In the genomic region with DNA sequence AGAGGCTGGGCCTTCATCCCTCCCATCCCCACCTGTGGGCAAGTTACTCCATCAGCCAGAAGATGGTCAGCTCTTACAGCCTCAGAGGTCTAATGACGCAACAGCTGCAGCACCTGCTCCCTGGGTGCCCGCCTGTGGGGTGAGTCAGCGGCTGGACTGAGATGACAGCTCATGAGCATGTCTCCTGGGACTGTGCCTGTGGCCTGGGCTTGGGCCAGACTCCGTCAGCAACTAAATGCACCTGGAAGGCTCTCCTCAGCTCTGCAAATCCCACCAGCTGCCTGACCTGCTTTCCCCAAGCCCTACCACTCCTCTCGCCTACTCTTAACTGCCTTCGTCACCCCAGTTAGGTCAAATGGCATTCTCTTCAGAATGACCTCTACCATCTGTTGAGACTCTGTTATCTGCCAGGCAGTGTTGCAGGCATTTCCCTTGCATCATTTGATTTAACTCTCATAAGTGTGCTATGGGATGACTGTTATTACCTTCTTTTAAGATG, we compare ENCODE assay signal across 9 cellular contexts. TPM values are rescaled to one million over a fixed set of nuclear protein-coding genes. Genes with fewer than 3 reads are reported as not detected.
A peak's percentile ranks its signal among the peaks of the same experiment; 100 is the strongest.
DNase-seq lines count a peak whose midpoint lies in the region; ATAC-seq, FAIRE-seq and TF ChIP-seq lines count a peak whose summit lies in the region.
"Had no signal": no experiment of that assay in that cellular context is flagged by ENCODE, and none has a peak within 500 bp of the region (broad histone marks: within the 10 kb centered on the region; RNA-seq: fewer than 3 reads in every experiment).

No MANE protein-coding gene starts in this region.

- TF ChIP-seq CTCF in A549 (IDR thresholded peaks at IDR 0.05) (no peak), astrocyte of the spinal cord (IDR thresholded peaks at IDR 0.05; ENCODE audit: low read depth, low read length) (no peak), retinal pigment epithelial cell (conservative IDR thresholded peaks at IDR 0.05; ENCODE audit: low read depth, low read length) (no peak), GM13977 (IDR thresholded peaks at IDR 0.05; ENCODE audit: extremely low read depth, insufficient read depth, missing control alignments) (no peak)

- ATAC-seq in A549 (peak; percentile 84 to 96), GM19463 (IDR thresholded peaks at IDR 0.05; ENCODE audit: unreplicated experiment) (peak; percentile 99)

- H3K4me2 ChIP-seq in A549, result peak overlapping the region; percentile 30

- TF ChIP-seq POLR2A in A549 (IDR thresholded peaks at IDR 0.05; ENCODE audit: low read length), result no peak

- FAIRE-seq in A549 (lab: Jason Lieb, UNC), result no peak

- CTCF ChIA-PET in A549 (lab: Yijun Ruan, JAX), result interaction anchor here (0.9 to 1.8 kb wide), 4 partner anchors 9 to 284 kb away, joined by 3 to 4 read pairs (median 3); no protein-coding TSS in a partner anchor

- TF ChIP-seq EP300 in A549 (IDR thresholded peaks at IDR 0.05), result peak; percentile 60 to 79; a peak in 3 of 5 replicates
- peak; percentile 72; the same call in 1 of the 2 replicates for TF ChIP-seq EP300 in Ishikawa (IDR thresholded peaks at IDR 0.05; ENCODE audit: borderline replicate concordance)

- WGBS in A549 (ENCODE audit: missing lambda C conversion rate), result 29% methylated on average over 2 of the region's 6 CpGs

- in situ Hi-C loops in astrocyte of the spinal cord (cut with HindIII; ENCODE audit: low sequenced_read_pairs) (no loop called here), GM13977 (cut with MboI; ENCODE audit: low pct_unique_long_range_greater_than_20kb, low sequenced_read_pairs, unreplicated experiment) (no loop called here)

- H3K4me3 ChIP-seq in A549 (no peak overlapping the region), astrocyte of the spinal cord (ENCODE audit: low read depth, low read length) (no peak overlapping the region), retinal pigment epithelial cell (ENCODE audit: low read length) (no peak overlapping the region)
- H3K4me3 ChIP-seq: skin epidermis had no signal

- DNase-seq in A549 (ENCODE audit: low read depth in 1 of 2, low spot score in 1 of 2), result peak; percentile 34 to 75
- peak; percentile 96 for DNase-seq in astrocyte of the spinal cord (ENCODE audit: low read depth, low spot score)
- peak; percentile 85 for DNase-seq in retinal pigment epithelial cell (ENCODE audit: low read depth)
- DNase-seq in GM13977 (ENCODE audit: low spot score), result no peak
- DNase-seq in hippocampal formation (lab: John Stamatoyannopoulos, UW), result no peak
- no peak for DNase-seq in GM19240 (ENCODE audit: insufficient read length, low spot score)

- TF ChIP-seq RAD21 in A549 (conservative IDR thresholded peaks at IDR 0.05 in 1 of 2, IDR thresholded peaks at IDR 0.05 in 1 of 2), result peak in 1 of 2 experiments; percentile 31; a peak in 1 of 5 replicates
- no peak for TF ChIP-seq RAD21 in Ishikawa (IDR thresholded peaks at IDR 0.05; ENCODE audit: low read depth)

- peaks cover 2% of the 10 kb centered on the region; the same call in 1 of the 3 replicates for H3K9me3 ChIP-seq in A549

- H3K27ac ChIP-seq in A549, result peak overlapping the region; percentile 77 to 79

- POLR2A ChIA-PET in A549 (lab: Yijun Ruan, JAX), result interaction anchor here (1.0 to 1.9 kb wide), 2 partner anchors 10 to 14 kb away, joined by 3 to 6 read pairs; no protein-coding TSS in a partner anchor

- peaks cover 21% of the 10 kb centered on the region for H3K4me1 ChIP-seq in A549

TF ChIP-seq in A549, 52 proteins besides CTCF, POLR2A, EP300 and RAD21:
- TF ChIP-seq HDAC2 (IDR thresholded peaks at IDR 0.05) (no peak), PHF8 (IDR thresholded peaks at IDR 0.05; ENCODE audit: borderline replicate concordance, low read depth) (no peak), HOXB13 (CRISPR knock-in tag; IDR thresholded peaks at IDR 0.05; ENCODE audit: low read depth) (no peak), TP53 (CRISPR knock-in tag; IDR thresholded peaks at IDR 0.05) (no peak), SMC3 (IDR thresholded peaks at IDR 0.05) (peak; percentile 34; the same call in 1 of the 3 replicates), TFCP2L1 (CRISPR knock-in tag; IDR thresholded peaks at IDR 0.05) (no peak), JUN (IDR thresholded peaks at IDR 0.05) (peak in 1 of 2 experiments; percentile 39; a peak in 1 of 5 replicates), JUNB (IDR thresholded peaks at IDR 0.05) (peak; percentile 73), MAFK (IDR thresholded peaks at IDR 0.05; ENCODE audit: partially characterized antibody) (no peak), CEBPB (IDR thresholded peaks at IDR 0.05) (peak; percentile 69 to 82), ZC3H11A (IDR thresholded peaks at IDR 0.05) (no peak), NFE2L2 (conservative IDR thresholded peaks at IDR 0.05; ENCODE audit: low read length) (no peak), FOSL2 (IDR thresholded peaks at IDR 0.05) (peak; percentile 71; the same call in 1 of the 2 replicates), FOSL2 (CRISPR knock-in tag; IDR thresholded peaks at IDR 0.05) (peak; percentile 66), GATA3 (IDR thresholded peaks at IDR 0.05; ENCODE audit: borderline replicate concordance) (peak; percentile 46; the same call in 1 of the 2 replicates), SREBF2 (IDR thresholded peaks at IDR 0.05) (no peak), RFX5 (IDR thresholded peaks at IDR 0.05) (no peak)
- TF ChIP-seq, protein P1, sequence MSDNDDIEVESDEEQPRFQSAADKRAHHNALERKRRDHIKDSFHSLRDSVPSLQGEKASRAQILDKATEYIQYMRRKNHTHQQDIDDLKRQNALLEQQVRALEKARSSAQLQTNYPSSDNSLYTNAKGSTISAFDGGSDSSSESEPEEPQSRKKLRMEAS (IDR thresholded peaks at IDR 0.05), result no peak
- TF ChIP-seq, protein P2, sequence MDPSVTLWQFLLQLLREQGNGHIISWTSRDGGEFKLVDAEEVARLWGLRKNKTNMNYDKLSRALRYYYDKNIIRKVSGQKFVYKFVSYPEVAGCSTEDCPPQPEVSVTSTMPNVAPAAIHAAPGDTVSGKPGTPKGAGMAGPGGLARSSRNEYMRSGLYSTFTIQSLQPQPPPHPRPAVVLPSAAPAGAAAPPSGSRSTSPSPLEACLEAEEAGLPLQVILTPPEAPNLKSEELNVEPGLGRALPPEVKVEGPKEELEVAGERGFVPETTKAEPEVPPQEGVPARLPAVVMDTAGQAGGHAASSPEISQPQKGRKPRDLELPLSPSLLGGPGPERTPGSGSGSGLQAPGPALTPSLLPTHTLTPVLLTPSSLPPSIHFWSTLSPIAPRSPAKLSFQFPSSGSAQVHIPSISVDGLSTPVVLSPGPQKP (IDR thresholded peaks at IDR 0.05; ENCODE audit: low read depth, low read length), result no peak

TF ChIP-seq in Ishikawa, 13 proteins besides CTCF, POLR2A, EP300 and RAD21:
- no peak for TF ChIP-seq YY1 (IDR thresholded peaks at IDR 0.05; ENCODE audit: low read depth)
- TF ChIP-seq, protein P1 (IDR thresholded peaks at IDR 0.05), result no peak
- TF ChIP-seq CREB1 (IDR thresholded peaks at IDR 0.05; ENCODE audit: low read depth), result no peak
- no peak for TF ChIP-seq TAF1 (IDR thresholded peaks at IDR 0.05; ENCODE audit: low read depth)
- TF ChIP-seq NFIC (IDR thresholded peaks at IDR 0.05), result peak; percentile 57
- TF ChIP-seq TCF12 (IDR thresholded peaks at IDR 0.05; ENCODE audit: low read depth), result peak; percentile 87
- peak; percentile 89 for TF ChIP-seq CEBPB (IDR thresholded peaks at IDR 0.05)
- TF ChIP-seq, protein P3, sequence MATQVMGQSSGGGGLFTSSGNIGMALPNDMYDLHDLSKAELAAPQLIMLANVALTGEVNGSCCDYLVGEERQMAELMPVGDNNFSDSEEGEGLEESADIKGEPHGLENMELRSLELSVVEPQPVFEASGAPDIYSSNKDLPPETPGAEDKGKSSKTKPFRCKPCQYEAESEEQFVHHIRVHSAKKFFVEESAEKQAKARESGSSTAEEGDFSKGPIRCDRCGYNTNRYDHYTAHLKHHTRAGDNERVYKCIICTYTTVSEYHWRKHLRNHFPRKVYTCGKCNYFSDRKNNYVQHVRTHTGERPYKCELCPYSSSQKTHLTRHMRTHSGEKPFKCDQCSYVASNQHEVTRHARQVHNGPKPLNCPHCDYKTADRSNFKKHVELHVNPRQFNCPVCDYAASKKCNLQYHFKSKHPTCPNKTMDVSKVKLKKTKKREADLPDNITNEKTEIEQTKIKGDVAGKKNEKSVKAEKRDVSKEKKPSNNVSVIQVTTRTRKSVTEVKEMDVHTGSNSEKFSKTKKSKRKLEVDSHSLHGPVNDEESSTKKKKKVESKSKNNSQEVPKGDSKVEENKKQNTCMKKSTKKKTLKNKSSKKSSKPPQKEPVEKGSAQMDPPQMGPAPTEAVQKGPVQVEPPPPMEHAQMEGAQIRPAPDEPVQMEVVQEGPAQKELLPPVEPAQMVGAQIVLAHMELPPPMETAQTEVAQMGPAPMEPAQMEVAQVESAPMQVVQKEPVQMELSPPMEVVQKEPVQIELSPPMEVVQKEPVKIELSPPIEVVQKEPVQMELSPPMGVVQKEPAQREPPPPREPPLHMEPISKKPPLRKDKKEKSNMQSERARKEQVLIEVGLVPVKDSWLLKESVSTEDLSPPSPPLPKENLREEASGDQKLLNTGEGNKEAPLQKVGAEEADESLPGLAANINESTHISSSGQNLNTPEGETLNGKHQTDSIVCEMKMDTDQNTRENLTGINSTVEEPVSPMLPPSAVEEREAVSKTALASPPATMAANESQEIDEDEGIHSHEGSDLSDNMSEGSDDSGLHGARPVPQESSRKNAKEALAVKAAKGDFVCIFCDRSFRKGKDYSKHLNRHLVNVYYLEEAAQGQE (IDR thresholded peaks at IDR 0.05; ENCODE audit: low read depth), result no peak
- no peak for TF ChIP-seq FOXM1 (IDR thresholded peaks at IDR 0.05; ENCODE audit: borderline replicate concordance, low read depth)

RNA-seq across cellular contexts. Expression of a gene that starts 47.7 kb away (rescaled TPM):
- polyA plus RNA-seq in A549 (2011; rRNA removed) (41.6 and 42.6 TPM in 2 replicates), A549 (2017; fragmentation: RNase III; extraction: RNeasy Plus Mini Kit Qiagen cat#74134 plus additional on column Dnase treatment) (45.5 to 48.0 TPM (median 46.1 TPM) in 3 replicates)
- polyA plus RNA-seq in A549 (2012; cell fraction: cytosol; rRNA removed), result 35.1 and 45.9 TPM in 2 replicates
- polyA plus RNA-seq in A549 (2012; cell fraction: nucleus; rRNA removed), result 87.4 and 104 TPM in 2 replicates
- polyA minus RNA-seq in A549 (2011; rRNA and poly(A)+ RNA removed), result 38.4 and 46.6 TPM in 2 replicates

Comparison
In these comparisons a context has a peak if more than half of its experiments do, and no peak if none do; other contexts are left out.
1. DNase-seq: peak in A549 (2 of 2), astrocyte of the spinal cord (single experiment) and retinal pigment epithelial cell (single experiment); none in GM13977 (single experiment), hippocampal formation (0 of 2) and GM19240 (single experiment).